10 cellular contexts compared by ENCODE assay signal in genomic region chr12:111673503-111673902, GRCh38. TPM values are rescaled to one million over a fixed set of nuclear protein-coding genes. Genes with fewer than 3 reads are reported as not detected.
DNase-seq lines count a peak whose midpoint lies in the region; ATAC-seq and TF ChIP-seq lines count a peak whose summit lies in the region.
"Had no signal": no experiment of that assay in that cellular context is flagged by ENCODE, and none has a peak within 500 bp of the region (broad histone marks: within the 10 kb centered on the region; RNA-seq: fewer than 3 reads in every experiment).

No MANE protein-coding gene starts in this region.

- H3K27me3 ChIP-seq in WERI-Rb-1 (ENCODE audit: insufficient read depth, low read depth, severe bottlenecking), result no peaks in the 10 kb centered on the region

- DNase-seq in AG08395 (ENCODE audit: low spot score), result peak; percentile 30
- no peak for DNase-seq in GM20000 (ENCODE audit: low spot score)
- DNase-seq in WERI-Rb-1, result no peak
- DNase-seq in left ventricle myocardium superior, result no peak
- DNase-seq in SK-N-DZ (ENCODE audit: low spot score), result no peak
- no peak for DNase-seq in iPS-NIHi11 (ENCODE audit: low spot score)
- DNase-seq in activated CD8-positive, alpha-beta memory T cell treated with anti-CD3 and anti-CD28 coated beads, Interleukin-2, amount 50 U/mL, for 48 hours, result no peak
- no peak for DNase-seq in NCI-H774 (lab: John Stamatoyannopoulos, UW)
- DNase-seq: activated naive CD4-positive, alpha-beta T cell treated with anti-CD3 and anti-CD28 coated beads, Interleukin-2, amount 10 ng/mL, durations not matched to agents 7 days and 5 days; islet precursor cell had no signal

- intact Hi-C loops in left ventricle myocardium superior (cut with micrococcal nuclease), result no loop called here

- H3K4me3 ChIP-seq in WERI-Rb-1 (ENCODE audit: low read depth, low read length), result no peak overlapping the region

- TF ChIP-seq CTCF in GM20000 (IDR thresholded peaks at IDR 0.05; ENCODE audit: extremely low read depth, missing control alignments) (peak; percentile 19), WERI-Rb-1 (IDR thresholded peaks at IDR 0.05; ENCODE audit: low read depth, low read length) (peak; percentile 35)

- no peaks in the 10 kb centered on the region for H3K9me3 ChIP-seq in WERI-Rb-1 (ENCODE audit: severe bottlenecking)

- no peak overlapping the region for H3K27ac ChIP-seq in WERI-Rb-1

- ATAC-seq in left ventricle myocardium superior, result peak; percentile 26

- peaks cover 62% of the 10 kb centered on the region for H3K36me3 ChIP-seq in WERI-Rb-1

RNA-seq across cellular contexts. Expression of gene BRAP, which starts 12.3 kb away (rescaled TPM):
- 16.4 TPM for total RNA-seq in left ventricle myocardium superior
- polyA plus RNA-seq in SK-N-DZ (2014; cell fraction: cytosol; rRNA removed), result 20.8 and 25.7 TPM in 2 replicates
- 12.8 and 14.5 TPM in 2 replicates for polyA plus RNA-seq in SK-N-DZ (2014; cell fraction: nucleus; rRNA removed)

RNA-seq across cellular contexts. Expression of gene ACAD10, which starts 12.3 kb away (rescaled TPM):
- 35.8 TPM for total RNA-seq in left ventricle myocardium superior
- polyA plus RNA-seq in SK-N-DZ (2014; cell fraction: cytosol; rRNA removed), result 17.5 and 21.2 TPM in 2 replicates
- 60.5 and 112 TPM in 2 replicates for polyA plus RNA-seq in SK-N-DZ (2014; cell fraction: nucleus; rRNA removed)
